In genomic region chr5:177545487-177546261, GRCh38 we compare ENCODE assay signal across 1 cellular context.
TF ChIP-seq lines count a peak whose summit lies in the region.

No MANE protein-coding gene starts in this region.

TF ChIP-seq in K562, 482 proteins besides CTCF, POLR2A, EP300 and RAD21 (continues in another document):
- TF ChIP-seq SNAPC5 (CRISPR knock-in tag; IDR thresholded peaks at IDR 0.05), result no peak
- no peak for TF ChIP-seq THRAP3 (IDR thresholded peaks at IDR 0.05; ENCODE audit: borderline replicate concordance)
- TF ChIP-seq POLR2H (tag; IDR thresholded peaks at IDR 0.05; ENCODE audit: low read depth), result peak; percentile 37; the same call in 1 of the 2 replicates
- no peak for TF ChIP-seq PRMT5 (CRISPR knock-in tag; IDR thresholded peaks at IDR 0.05)
- no peak for TF ChIP-seq ZNF449 (CRISPR knock-in tag; IDR thresholded peaks at IDR 0.05)
- no peak for TF ChIP-seq ZBTB11 (CRISPR knock-in tag; IDR thresholded peaks at IDR 0.05)
- TF ChIP-seq RBFOX2 (IDR thresholded peaks at IDR 0.05; ENCODE audit: low read depth, low read length), result no peak
- peak; percentile 73 for TF ChIP-seq JUND (IDR thresholded peaks at IDR 0.05; ENCODE audit: borderline replicate concordance, low read depth, low read length)
- no peak for TF ChIP-seq JUND (tag; IDR thresholded peaks at IDR 0.05; ENCODE audit: borderline replicate concordance, low read depth, low read length)
- no peak for TF ChIP-seq ZNF398 (CRISPR knock-in tag; IDR thresholded peaks at IDR 0.05)
- TF ChIP-seq ZNF717 (CRISPR knock-in tag; IDR thresholded peaks at IDR 0.05), result no peak
- no peak for TF ChIP-seq ZNF263 (CRISPR knock-in tag; IDR thresholded peaks at IDR 0.05; ENCODE audit: borderline replicate concordance)
- TF ChIP-seq TCF7 (IDR thresholded peaks at IDR 0.05; ENCODE audit: borderline replicate concordance), result no peak
- TF ChIP-seq HCFC1 (IDR thresholded peaks at IDR 0.05; ENCODE audit: low read depth, low read length), result no peak
- TF ChIP-seq SMAD4 (CRISPR knock-in tag; conservative IDR thresholded peaks at IDR 0.05), result peak; percentile 64
- no peak for TF ChIP-seq ELF1 (tag; IDR thresholded peaks at IDR 0.05)
- no peak for TF ChIP-seq ZNF174 (CRISPR knock-in tag; IDR thresholded peaks at IDR 0.05)
- TF ChIP-seq CXXC5 (CRISPR knock-in tag; IDR thresholded peaks at IDR 0.05), result peak; percentile 32; the same call in 1 of the 2 replicates
- TF ChIP-seq NCOA2 (IDR thresholded peaks at IDR 0.05; ENCODE audit: partially characterized antibody in 2 of 2), result no peak
- peak; percentile 43 to 70; a peak in 2 of 4 replicates for TF ChIP-seq TRIM24 (IDR thresholded peaks at IDR 0.05)
- TF ChIP-seq SREBF2 (CRISPR knock-in tag; IDR thresholded peaks at IDR 0.05), result no peak
- peak; percentile 53; the same call in 1 of the 2 replicates for TF ChIP-seq JUN (IDR thresholded peaks at IDR 0.05; ENCODE audit: borderline replicate concordance, low read depth, low read length)
- no peak for TF ChIP-seq JUN (CRISPR knock-in tag; IDR thresholded peaks at IDR 0.05; ENCODE audit: borderline replicate concordance)
- TF ChIP-seq CEBPB (tag; IDR thresholded peaks at IDR 0.05), result peak; percentile 92
- no peak for TF ChIP-seq RCOR1 (IDR thresholded peaks at IDR 0.05; ENCODE audit: borderline replicate concordance in 1 of 2, low read depth in 2 of 2, low read length in 2 of 2)
- TF ChIP-seq IRF9 (tag; IDR thresholded peaks at IDR 0.05), result peak; percentile 70; the same call in 1 of the 2 replicates
- TF ChIP-seq MAZ (CRISPR knock-in tag; conservative IDR thresholded peaks at IDR 0.05 in 1 of 2, IDR thresholded peaks at IDR 0.05 in 1 of 2), result no peak
- TF ChIP-seq NCOA6 (IDR thresholded peaks at IDR 0.05), result no peak
- TF ChIP-seq MTA2 (IDR thresholded peaks at IDR 0.05; ENCODE audit: low read depth), result no peak
- TF ChIP-seq NR2C2 (CRISPR knock-in tag; IDR thresholded peaks at IDR 0.05), result no peak
- peak; percentile 30; the same call in 1 of the 2 replicates for TF ChIP-seq NR2C2 (tag; IDR thresholded peaks at IDR 0.05)
- peak; percentile 32; the same call in 1 of the 2 replicates for TF ChIP-seq SMARCA4 (IDR thresholded peaks at IDR 0.05)
- TF ChIP-seq ZNF707 (CRISPR knock-in tag; conservative IDR thresholded peaks at IDR 0.05), result no peak
- no peak for TF ChIP-seq GMEB1 (CRISPR knock-in tag; IDR thresholded peaks at IDR 0.05)
- TF ChIP-seq ZBTB26 (CRISPR knock-in tag; IDR thresholded peaks at IDR 0.05), result no peak
- TF ChIP-seq KLF10 (CRISPR knock-in tag; IDR thresholded peaks at IDR 0.05), result no peak
- peak; percentile 87 for TF ChIP-seq ZNF384 (IDR thresholded peaks at IDR 0.05; ENCODE audit: low read depth, low read length)
- TF ChIP-seq ZNF197 (CRISPR knock-in tag; IDR thresholded peaks at IDR 0.05; ENCODE audit: low read depth), result 0 out of 2 replicates have a peak, but pooled peaks have one; percentile 13
- TF ChIP-seq ATF3 (IDR thresholded peaks at IDR 0.05), result peak; percentile 93
- TF ChIP-seq ATF3 (CRISPR knock-in tag; conservative IDR thresholded peaks at IDR 0.05), result no peak
- TF ChIP-seq CCNT2 (IDR thresholded peaks at IDR 0.05; ENCODE audit: borderline replicate concordance, extremely low read depth, insufficient read length, low read depth, low read length), result no peak
- TF ChIP-seq CBX1 (IDR thresholded peaks at IDR 0.05; ENCODE audit: low read depth), result no peak
- TF ChIP-seq ATF7 (IDR thresholded peaks at IDR 0.05), result peak; percentile 87; the same call in 1 of the 2 replicates
- TF ChIP-seq YY1 (IDR thresholded peaks at IDR 0.05; ENCODE audit: borderline replicate concordance in 1 of 3, control insufficient read depth in 1 of 3, extremely low read depth in 1 of 3, insufficient read depth in 3 of 3, insufficient read length in 1 of 3, insufficient replicate concordance in 2 of 3, low read depth in 1 of 3, low read length in 2 of 3), result no peak
- no peak for TF ChIP-seq MYNN (IDR thresholded peaks at IDR 0.05)
- no peak for TF ChIP-seq MYNN (CRISPR knock-in tag; IDR thresholded peaks at IDR 0.05)
- TF ChIP-seq MTA3 (IDR thresholded peaks at IDR 0.05; ENCODE audit: borderline replicate concordance), result 0 out of 2 replicates have a peak, but pooled peaks have one; percentile 22
- no peak for TF ChIP-seq SIN3B (IDR thresholded peaks at IDR 0.05; ENCODE audit: low read depth)
- TF ChIP-seq TAF9B (IDR thresholded peaks at IDR 0.05; ENCODE audit: partially characterized antibody), result no peak
- no peak for TF ChIP-seq SRSF7 (optimal IDR thresholded peaks at IDR 0.05; ENCODE audit: low read depth, low read length)
- no peak for TF ChIP-seq NR2F6 (CRISPR knock-in tag; IDR thresholded peaks at IDR 0.05)
- no peak for TF ChIP-seq STAT6 (CRISPR knock-in tag; IDR thresholded peaks at IDR 0.05)
- no peak for TF ChIP-seq SETDB1 (IDR thresholded peaks at IDR 0.05; ENCODE audit: low read length)
